17 cellular contexts compared by ENCODE assay signal in the genomic region with DNA sequence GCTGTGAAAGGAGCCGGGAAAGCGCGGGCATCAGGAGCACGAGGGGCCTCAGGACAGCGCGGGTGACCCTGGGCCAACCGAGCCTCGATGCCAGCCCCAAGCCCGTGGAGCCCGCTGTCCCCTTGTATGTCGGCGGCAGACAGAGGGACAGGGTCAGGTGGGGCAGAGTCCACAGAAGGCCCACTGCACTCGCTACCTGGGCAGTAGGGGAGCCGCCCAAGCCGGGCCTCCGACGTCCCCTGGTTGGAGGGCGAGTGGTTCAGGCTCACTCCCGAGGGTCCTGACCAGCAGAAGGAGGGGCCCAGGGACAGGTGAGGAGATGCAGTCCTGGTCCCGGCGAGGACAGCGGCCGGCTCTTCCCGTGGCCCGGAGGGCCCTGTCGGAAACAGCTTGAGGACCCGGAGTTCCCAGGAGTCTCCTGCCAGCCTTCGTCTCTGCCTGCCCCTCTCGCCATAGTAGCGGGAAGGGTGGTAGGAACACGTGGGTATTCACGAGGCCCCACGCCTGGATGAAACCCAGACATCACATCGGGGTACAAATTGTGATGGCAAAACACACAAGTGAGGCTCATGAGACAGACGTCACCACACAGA.
"Had no signal": no experiment of that assay in that cellular context is flagged by ENCODE, and none has a peak within 500 bp of the region (broad histone marks: within the 10 kb centered on the region; RNA-seq: fewer than 3 reads in every experiment).

No MANE protein-coding gene starts in this region.

- ATAC-seq: esophagus mucosa, left lung had no signal

- H3K4me1 ChIP-seq: left lung, upper lobe of left lung, uterus had no signal

- H3K27me3 ChIP-seq: ovary, upper lobe of left lung, uterus had no signal

- H3K9me3 ChIP-seq: heart right ventricle, left lung, ovary, upper lobe of left lung, uterus had no signal

- H3K36me3 ChIP-seq: heart right ventricle, left lung, ovary, upper lobe of left lung, uterus had no signal

- H3K4me3 ChIP-seq: heart right ventricle, left lung, lung, ovary, upper lobe of left lung, uterus had no signal

- H3K27ac ChIP-seq: dorsolateral prefrontal cortex, heart right ventricle, left lung, ovary, upper lobe of left lung, uterus had no signal

- DNase-seq: cortex of kidney; dorsolateral prefrontal cortex; effector CD8-positive, alpha-beta T cell; heart right ventricle; hypothalamus; left lung; mesenchymal stem cell; naive B cell; ovary; right cardiac atrium; small intestine; stimulated activated CD4-positive, alpha-beta T cell treated with anti-CD3 and anti-CD28 coated beads, Interleukin-12 subunit alpha, Interleukin-12 subunit beta, amount 100 ng/mL, for 4 hours; stimulated activated naive CD4-positive, alpha-beta T cell treated with Interleukin-2 at 50 U/mL for 16 hours; uterus had no signal
